ENCODE assay signal across 18 cellular contexts in genomic region chr3:180295811-180296210, GRCh38.
"Had no signal": no experiment of that assay in that cellular context is flagged by ENCODE, and none has a peak within 500 bp of the region (broad histone marks: within the 10 kb centered on the region; RNA-seq: fewer than 3 reads in every experiment).

No MANE protein-coding gene starts in this region.

- H3K27ac ChIP-seq: ascending aorta, cardiac muscle cell, gastrocnemius medialis, lower lobe of right lung, right atrium auricular region, thyroid gland, uterus, VCaP had no signal

- H3K36me3 Mint-ChIP-seq: naive thymus-derived CD4-positive, alpha-beta T cell had no signal

- H3K27me3 ChIP-seq: ascending aorta, cardiac muscle cell, gastrocnemius medialis, right atrium auricular region, thyroid gland, uterus had no signal

- DNase-seq: activated CD4-positive, alpha-beta T cell treated with anti-CD3 and anti-CD28 coated beads for 4 hours; activated CD8-positive, alpha-beta memory T cell treated with anti-CD3 and anti-CD28 coated beads, Interleukin-2, amount 50 U/mL, for 48 hours; activated CD8-positive, alpha-beta T cell treated with anti-CD3 and anti-CD28 coated beads, Interleukin-2, amount 10 ng/mL, durations not matched to agents 7 days and 5 days; activated naive CD8-positive, alpha-beta T cell treated with anti-CD3 and anti-CD28 coated beads, Interleukin-2, amount 50 U/mL, for 24 hours; gastrocnemius medialis; lower lobe of right lung; naive thymus-derived CD4-positive, alpha-beta T cell; posterior cingulate gyrus; small intestine; T1000; thyroid gland; uterus had no signal

- H3K27ac Mint-ChIP-seq: activated CD8-positive, alpha-beta T cell treated with anti-CD3 and anti-CD28 coated beads, Interleukin-2, amount 10 ng/mL, durations not matched to agents 7 days and 5 days; activated naive CD8-positive, alpha-beta T cell treated with anti-CD3 and anti-CD28 coated beads, Interleukin-2, amount 50 U/mL, for 24 hours; naive thymus-derived CD4-positive, alpha-beta T cell had no signal

- H3K9me3 ChIP-seq: ascending aorta, gastrocnemius medialis, lower lobe of right lung, right atrium auricular region, thyroid gland, uterus had no signal

- H3K4me1 ChIP-seq: ascending aorta, gastrocnemius medialis, lower lobe of right lung, right atrium auricular region, thyroid gland, uterus had no signal

- FAIRE-seq: colon, endothelial cell of umbilical vein, small intestine had no signal

- H3K9me3 Mint-ChIP-seq: activated naive CD8-positive, alpha-beta T cell treated with anti-CD3 and anti-CD28 coated beads, Interleukin-2, amount 50 U/mL, for 24 hours had no signal

- H3K36me3 ChIP-seq: ascending aorta, cardiac muscle cell, gastrocnemius medialis, lower lobe of right lung, right atrium auricular region, thyroid gland, uterus had no signal

- H3K4me1 Mint-ChIP-seq: activated naive CD8-positive, alpha-beta T cell treated with anti-CD3 and anti-CD28 coated beads, Interleukin-2, amount 50 U/mL, for 24 hours; naive thymus-derived CD4-positive, alpha-beta T cell had no signal

- ATAC-seq: activated CD8-positive, alpha-beta T cell treated with anti-CD3 and anti-CD28 coated beads, Interleukin-2, amount 10 ng/mL, durations not matched to agents 7 days and 5 days; activated naive CD8-positive, alpha-beta T cell treated with anti-CD3 and anti-CD28 coated beads, Interleukin-2, amount 50 U/mL, for 24 hours; gastrocnemius medialis; lower lobe of right lung; naive thymus-derived CD4-positive, alpha-beta T cell had no signal

- H3K4me3 ChIP-seq: ascending aorta, cardiac muscle cell, gastrocnemius medialis, lower lobe of right lung, right atrium auricular region, thyroid gland, uterus had no signal

- H3K4me3 Mint-ChIP-seq: activated CD8-positive, alpha-beta T cell treated with anti-CD3 and anti-CD28 coated beads, Interleukin-2, amount 10 ng/mL, durations not matched to agents 7 days and 5 days; activated naive CD8-positive, alpha-beta T cell treated with anti-CD3 and anti-CD28 coated beads, Interleukin-2, amount 50 U/mL, for 24 hours; naive thymus-derived CD4-positive, alpha-beta T cell had no signal
